In the genomic region with DNA sequence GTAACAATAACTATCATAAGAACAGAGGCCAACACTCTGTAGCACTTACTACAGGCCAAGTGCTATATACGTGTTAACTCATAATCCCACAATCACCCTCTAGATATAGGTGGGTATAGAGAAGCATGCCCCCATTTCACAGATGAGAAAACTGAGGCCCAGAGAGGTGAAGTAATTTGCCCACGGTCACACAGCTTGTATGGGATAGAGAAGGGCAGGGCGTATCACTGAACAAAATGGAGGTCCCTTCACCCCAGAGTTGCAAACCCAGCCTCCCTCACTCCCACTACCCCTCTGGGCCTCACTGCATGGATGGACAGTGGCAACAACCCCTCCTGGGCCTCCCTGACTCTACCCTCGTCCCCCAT, we compare ENCODE assay signal across 1 cellular context.
TF ChIP-seq lines count a peak whose summit lies in the region.

No MANE protein-coding gene starts in this region.

TF ChIP-seq in IMR-90, 13 proteins besides CTCF, POLR2A, EP300 and RAD21:
- TF ChIP-seq ELK1 (IDR thresholded peaks at IDR 0.05; ENCODE audit: borderline replicate concordance, low read depth, low read length), result no peak
- TF ChIP-seq CEBPB (IDR thresholded peaks at IDR 0.05; ENCODE audit: low read depth, low read length), result no peak
- no peak for TF ChIP-seq RCOR1 (IDR thresholded peaks at IDR 0.05; ENCODE audit: insufficient replicate concordance, low read length)
- no peak for TF ChIP-seq CHD1 (IDR thresholded peaks at IDR 0.05; ENCODE audit: low read depth, low read length)
- TF ChIP-seq MAFK (IDR thresholded peaks at IDR 0.05; ENCODE audit: low read depth, low read length), result no peak
